19 cellular contexts compared by ENCODE assay signal in the genomic region with DNA sequence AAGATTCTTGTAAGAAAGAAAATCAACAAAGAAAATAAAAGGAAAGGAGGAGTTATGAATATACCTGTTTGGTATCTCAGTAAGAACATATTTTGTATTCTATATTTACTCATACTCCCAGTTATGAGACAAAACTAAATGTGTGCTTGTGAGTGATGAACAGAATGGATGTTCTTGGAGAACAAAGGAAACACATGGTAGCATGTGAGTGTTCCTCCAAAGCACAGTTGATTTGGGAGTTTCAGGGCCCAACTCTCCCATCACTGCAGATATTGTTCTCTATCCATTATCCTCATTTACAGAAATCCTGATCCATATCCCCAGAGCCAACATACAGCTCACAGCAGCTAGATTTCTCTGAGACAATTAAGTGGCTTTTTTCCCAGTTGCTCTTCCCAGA.
"Had no signal": no experiment of that assay in that cellular context is flagged by ENCODE, and none has a peak within 500 bp of the region (broad histone marks: within the 10 kb centered on the region; RNA-seq: fewer than 3 reads in every experiment).

No MANE protein-coding gene starts in this region.

- H3K27ac ChIP-seq: breast epithelium, SJSA1 had no signal

- H3K27me3 ChIP-seq: breast epithelium, MG63, SJSA1 had no signal

- DNase-seq: activated B cell treated with CpG ODN at 0.5 μM for 24 hours; activated CD4-positive, alpha-beta T cell treated with anti-CD3 and anti-CD28 coated beads for 1 hour; activated CD4-positive, alpha-beta T cell treated with anti-CD3 and anti-CD28 coated beads, Interleukin-2, amount 10 ng/mL, durations not matched to agents 24 days and 14 days; activated CD4-positive, alpha-beta T cell treated with anti-CD3 and anti-CD28 coated beads, Interleukin-2, amount 50 U/mL, for 48 hours; activated CD8-positive, alpha-beta memory T cell treated with anti-CD3 and anti-CD28 coated beads, Interleukin-2, amount 10 ng/mL, durations not matched to agents 7 days and 5 days; activated effector memory CD4-positive, alpha-beta T cell treated with Interleukin-2 at 50 U/mL for 16 hours; activated naive CD4-positive, alpha-beta T cell; activated T-cell treated with anti-CD3 and anti-CD28 coated beads, Interleukin-2, amount 50 U/mL, for 24 hours; aorta; caudate nucleus; MG63; NCI-H1417 treated with DMSO at 0.1 percent for 48 hours; NCI-H1694; PC-3; SHP77; T-helper 17 cell; T-helper 9 cell had no signal

- H3K4me1 ChIP-seq: breast epithelium, SJSA1 had no signal

- H3K36me3 ChIP-seq: breast epithelium, MG63, SJSA1 had no signal

- H3K9me3 ChIP-seq: breast epithelium, MG63, SJSA1 had no signal

- H3K4me3 ChIP-seq: breast epithelium, MG63, SJSA1 had no signal
